In the genomic region with DNA sequence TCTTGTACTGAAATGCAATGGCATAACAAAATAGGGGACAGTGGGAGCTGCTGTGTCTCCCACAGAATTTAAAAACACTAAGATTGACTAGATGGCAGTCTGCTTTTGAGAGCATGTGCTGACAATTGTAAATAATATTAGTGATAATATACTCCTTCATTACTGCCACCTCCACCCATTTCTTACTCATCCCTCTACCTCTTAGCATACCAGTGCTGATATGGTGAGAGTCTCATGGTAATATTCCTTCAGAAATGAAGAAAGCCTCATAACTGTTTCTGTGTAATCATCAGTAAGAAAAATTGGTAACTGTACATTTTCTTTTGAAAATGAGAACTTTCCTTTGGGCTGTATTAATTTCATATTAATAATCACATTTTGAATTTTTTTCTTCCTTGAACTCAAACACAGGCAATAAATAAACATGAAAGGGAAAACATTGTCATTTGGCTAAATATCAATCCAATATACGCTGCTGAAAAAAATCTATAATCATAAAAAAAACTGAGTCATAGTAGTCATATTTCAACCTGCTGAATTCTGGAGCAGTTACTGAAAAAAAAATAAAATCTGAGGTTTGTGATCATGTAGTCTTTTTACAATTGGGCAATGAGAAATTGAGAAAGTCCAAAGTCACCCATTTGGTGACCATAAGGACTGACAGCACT, we compare ENCODE assay signal across 26 cellular contexts. TPM values are rescaled to one million over a fixed set of nuclear protein-coding genes. Genes with fewer than 3 reads are reported as not detected.
DNase-seq lines count a peak whose midpoint lies in the region; ATAC-seq, FAIRE-seq and TF ChIP-seq lines count a peak whose summit lies in the region.
"Had no signal": no experiment of that assay in that cellular context is flagged by ENCODE, and none has a peak within 500 bp of the region (broad histone marks: within the 10 kb centered on the region; RNA-seq: fewer than 3 reads in every experiment).

No MANE protein-coding gene starts in this region.

- H3K4me1 ChIP-seq in PC-3 (ENCODE audit: insufficient read depth, low read length), result peaks cover 15% of the 10 kb centered on the region
- no peaks in the 10 kb centered on the region for H3K4me1 ChIP-seq in H1 (replicated peaks in 1 of 4; ENCODE audit: control insufficient read depth in 3 of 4, insufficient read depth in 4 of 4, low read length in 3 of 4)
- peaks cover 14% of the 10 kb centered on the region for H3K4me1 ChIP-seq in foreskin keratinocyte
- H3K4me1 ChIP-seq: A549; BE2C; BLaER1 treated with 17β-estradiol and CSF1 and Interleukin-3, amounts not matched to agents 10 nM and 100 nM had no signal

- H2AFZ ChIP-seq in PC-3 (ENCODE audit: low read length) (no peak overlapping the region), H1 (ENCODE audit: low read length) (no peak overlapping the region)

- H2BK5ac ChIP-seq in H1 (ENCODE audit: low read depth, low read length), result no peak overlapping the region

- intact Hi-C loops in PC-3 (cut with micrococcal nuclease), result loop anchor here (10.0 kb wide), 1 partner anchor 104 kb away; no protein-coding TSS in a partner anchor

- no peak overlapping the region for H4K8ac ChIP-seq in H1 (ENCODE audit: extremely low read depth, insufficient read depth, low read length)

- H4K91ac ChIP-seq in H1 (replicated peaks; ENCODE audit: insufficient read length, low read length), result no peak overlapping the region

- no peak for TF ChIP-seq EP300 in H1 (IDR thresholded peaks at IDR 0.05; ENCODE audit: borderline replicate concordance in 1 of 2, low read depth in 2 of 2, low read length in 2 of 2)

- TF ChIP-seq RAD21 in H1 (IDR thresholded peaks at IDR 0.05 in 1 of 2, conservative IDR thresholded peaks at IDR 0.05 in 1 of 2; ENCODE audit: low read depth in 2 of 2, low read length in 2 of 2), result no peak

- POLR2A ChIA-PET in PC-3 (lab: Charles Lee; ENCODE audit: unreplicated experiment), result no interaction called here
- POLR2A ChIA-PET in H1 (lab: Charles Lee; ENCODE audit: partially characterized antibody), result no interaction called here

- no peak overlapping the region for H2BK15ac ChIP-seq in H1 (ENCODE audit: low read length)

- no peak overlapping the region for H4K5ac ChIP-seq in H1 (ENCODE audit: insufficient read length, low read depth, low read length)

- BruUV-seq in PC-3 (replicated peaks; lab: Mats Ljungman, UMichigan), result no TSS peak

- no peak for TF ChIP-seq POLR2A in H1 (IDR thresholded peaks at IDR 0.05; ENCODE audit: control extremely low read depth in 1 of 2, low read depth in 2 of 2, low read length in 2 of 2)

- no peaks in the 10 kb centered on the region for H3K9me2 ChIP-seq in PC-3 (replicated peaks; ENCODE audit: low read length)

- no peak overlapping the region for H3K4me3 ChIP-seq in PC-3 (ENCODE audit: low read length)
- H3K4me3 ChIP-seq in H1 (ENCODE audit: extremely low read depth in 1 of 4, insufficient read depth in 2 of 4, low read depth in 3 of 4, low read length in 4 of 4), result no peak overlapping the region
- H3K4me3 ChIP-seq: A549; BLaER1 treated with 17β-estradiol and CSF1 and Interleukin-3, amounts not matched to agents 10 nM and 100 nM; GM12878 had no signal

- peak overlapping the region; percentile 59 for H3K56ac ChIP-seq in H1 (replicated peaks; ENCODE audit: insufficient read length, low read depth, low read length)

- H3F3A ChIP-seq in PC-3 (ENCODE audit: low read length, unreplicated experiment), result no peaks in the 10 kb centered on the region

- CTCF ChIA-PET in PC-3 (lab: Charles Lee), result interaction anchor here (0.7 kb wide), 1 partner anchor 138 kb away, joined by 5 read pairs; no protein-coding TSS in a partner anchor
- CTCF ChIA-PET in H1 (lab: Charles Lee; ENCODE audit: partially characterized antibody), result no interaction called here

- in situ Hi-C loops in GM13977 (cut with MboI; ENCODE audit: low pct_unique_long_range_greater_than_20kb, low sequenced_read_pairs, unreplicated experiment), result no loop called here

- no peak overlapping the region for H2BK12ac ChIP-seq in H1 (ENCODE audit: low read depth, low read length)

- no peak overlapping the region for H3K14ac ChIP-seq in H1 (ENCODE audit: insufficient read length)

- no peak overlapping the region for H2BK120ac ChIP-seq in H1 (replicated peaks; ENCODE audit: low read depth, low read length)

- no peak overlapping the region for H3K18ac ChIP-seq in H1 (ENCODE audit: extremely low read depth, low read length)

- whole genome bisulfite sequencing in H1 (ENCODE audit: extremely low coverage in 1 of 2, insufficient coverage in 1 of 2, insufficient read length in 1 of 2, insufficient replicate concordance in 2 of 2, low coverage in 1 of 2, low lambda C conversion rate in 2 of 2, missing lambda C conversion rate in 1 of 2), 2 experiments, result 94% methylated on average over 1 of the region's 1 CpG; no CpG with 5 or more reads in 1 of the 2 experiments

- no peak overlapping the region for H3K4ac ChIP-seq in H1 (replicated peaks; ENCODE audit: insufficient read length, low read depth, low read length)

- peak; percentile 39 for DNase-seq in PC-3
- no peak for DNase-seq in H1 (ENCODE audit: low read depth in 1 of 2, low spot score in 2 of 2)
- DNase-seq in foreskin keratinocyte, result no peak
- no peak for DNase-seq in anterior cingulate cortex (lab: John Stamatoyannopoulos, UW)
- no peak for DNase-seq in GM13977 (ENCODE audit: low spot score)
- DNase-seq: 8988T; ACHN; AML-193; BE2C; CD4-positive, alpha-beta T cell; CD8-positive, alpha-beta memory T cell; DMS 273 treated with DMSO at 0.1 percent for 48 hours; DMS79; EL; GDM1; GOT3; H7; HCEC 1CT had no signal

- no peaks in the 10 kb centered on the region for H3K79me1 ChIP-seq in H1 (ENCODE audit: low read depth, low read length)

- H3K23ac ChIP-seq in H1 (ENCODE audit: insufficient read length), result no peak overlapping the region

- no peaks in the 10 kb centered on the region for H3K9me3 ChIP-seq in PC-3 (ENCODE audit: low read length)
- H3K9me3 ChIP-seq in H1 (ENCODE audit: insufficient read depth in 2 of 2, low read depth in 1 of 2, low read length in 1 of 2), result no peaks in the 10 kb centered on the region
- H3K9me3 ChIP-seq: A549; BE2C; BLaER1 treated with 17β-estradiol and CSF1 and Interleukin-3, amounts not matched to agents 10 nM and 100 nM had no signal

- H3K79me2 ChIP-seq in PC-3 (ENCODE audit: low read length) (no peaks in the 10 kb centered on the region), H1 (ENCODE audit: control insufficient read depth in 1 of 2, insufficient read depth in 2 of 2, low read length in 2 of 2) (no peaks in the 10 kb centered on the region)

- H3K27ac ChIP-seq in PC-3 (ENCODE audit: low read length) (peak overlapping the region; percentile 4; the same call in 1 of the 2 replicates), H1 (ENCODE audit: low read depth, low read length) (no peak overlapping the region), foreskin keratinocyte (peak overlapping the region; percentile 58)
- H3K27ac ChIP-seq: A549; BLaER1 treated with 17β-estradiol and CSF1 and Interleukin-3, amounts not matched to agents 10 nM and 100 nM had no signal

- H3K4me2 ChIP-seq in PC-3 (ENCODE audit: low read length) (peak overlapping the region; percentile 32), H1 (ENCODE audit: insufficient read depth in 1 of 2, low read depth in 2 of 2, low read length in 2 of 2) (no peak overlapping the region)
- H3K4me2 ChIP-seq: A549; BLaER1 treated with 17β-estradiol and CSF1 and Interleukin-3, amounts not matched to agents 10 nM and 100 nM had no signal

- H3K9ac ChIP-seq in PC-3 (ENCODE audit: low read length) (no peak overlapping the region), H1 (replicated peaks in 1 of 4; ENCODE audit: extremely low read depth in 1 of 4, low read depth in 3 of 4, low read length in 3 of 4) (no peak overlapping the region)
- H3K9ac ChIP-seq: BLaER1 treated with 17β-estradiol and CSF1 and Interleukin-3, amounts not matched to agents 10 nM and 100 nM had no signal

- ATAC-seq in PC-3 (peak; percentile 70), foreskin keratinocyte (peak; percentile 51), HG03095 (IDR thresholded peaks at IDR 0.05; ENCODE audit: unreplicated experiment) (no peak), HG02885 (IDR thresholded peaks at IDR 0.05; ENCODE audit: poor library complexity, unreplicated experiment) (no peak)
- ATAC-seq: A549, GM12878 had no signal

- no peak overlapping the region for H2AK5ac ChIP-seq in H1 (ENCODE audit: low read depth, low read length)

- no peak for FAIRE-seq in H1 (lab: Jason Lieb, UNC)
- FAIRE-seq: A549, D721Med, GM12878, GM18507 had no signal

- H2BK20ac ChIP-seq in H1 (ENCODE audit: low read length), result no peak overlapping the region

- H3K36me3 ChIP-seq in PC-3 (ENCODE audit: low read depth, low read length) (no peaks in the 10 kb centered on the region), H1 (ENCODE audit: control insufficient read depth in 2 of 4, insufficient read depth in 4 of 4, low read length in 3 of 4) (no peaks in the 10 kb centered on the region)
- H3K36me3 ChIP-seq: BE2C; BLaER1 treated with 17β-estradiol and CSF1 and Interleukin-3, amounts not matched to agents 10 nM and 100 nM had no signal

- no peaks in the 10 kb centered on the region for H3K23me2 ChIP-seq in H1 (ENCODE audit: low read depth, low read length)

- H4K20me1 ChIP-seq in PC-3 (ENCODE audit: low read length) (no peaks in the 10 kb centered on the region), H1 (replicated peaks in 1 of 2; ENCODE audit: control insufficient read depth in 1 of 2, insufficient read depth in 2 of 2, low read length in 2 of 2) (no peaks in the 10 kb centered on the region)
- H4K20me1 ChIP-seq: BLaER1 treated with 17β-estradiol and CSF1 and Interleukin-3, amounts not matched to agents 10 nM and 100 nM had no signal

- no peaks in the 10 kb centered on the region for H3K27me3 ChIP-seq in PC-3 (ENCODE audit: low read length)
- no peaks in the 10 kb centered on the region for H3K27me3 ChIP-seq in H1 (replicated peaks in 1 of 4; ENCODE audit: control insufficient read depth in 3 of 4, extremely low read depth in 1 of 4, insufficient read depth in 3 of 4, low read length in 3 of 4)
- no peaks in the 10 kb centered on the region for H3K27me3 ChIP-seq in foreskin keratinocyte
- H3K27me3 ChIP-seq: BE2C; BLaER1 treated with 17β-estradiol and CSF1 and Interleukin-3, amounts not matched to agents 10 nM and 100 nM had no signal

- TF ChIP-seq CTCF in PC-3 (conservative IDR thresholded peaks at IDR 0.05; ENCODE audit: low read depth, low read length) (no peak), H1 (IDR thresholded peaks at IDR 0.05; ENCODE audit: control extremely low read depth in 1 of 3, insufficient read depth in 1 of 3, low read depth in 1 of 3, low read length in 3 of 3) (no peak), foreskin keratinocyte (conservative IDR thresholded peaks at IDR 0.05) (no peak), GM13977 (IDR thresholded peaks at IDR 0.05; ENCODE audit: extremely low read depth, insufficient read depth, missing control alignments) (no peak)

RNA-seq across cellular contexts. Expression of a gene that starts 34.6 kb away (rescaled TPM):
- 0.07 and 0.29 TPM in 2 replicates for total RNA-seq in PC-3 (2014; rRNA removed)
- 5.7 and 6.4 TPM in 2 replicates for total RNA-seq in H1 (2021; fragmentation: NEBNext Ultra II Directional; extraction: Animal tissue kit (Norgen Biotek cat#: 25700))
- polyA plus RNA-seq in H1 (2011; rRNA removed), result 0.66 and 0.71 TPM in 2 replicates
- polyA plus RNA-seq in H1 (2011; cell fraction: cytosol; rRNA removed), result 0.93 TPM
- 0.61 TPM for polyA plus RNA-seq in H1 (2011; cell fraction: nucleus; rRNA removed)
- polyA plus RNA-seq in H1 (2012, experiment 1 of 2), result 1.1 to 1.8 TPM (median 1.2 TPM) in 4 replicates
- polyA plus RNA-seq in H1 (2012, experiment 2 of 2), result not detected
- polyA plus RNA-seq in H1 (2013, experiment 1 of 2), result 3.1 TPM
- 3.6 TPM for polyA plus RNA-seq in H1 (2013, experiment 2 of 2)
- 4.7 and 7.9 TPM in 2 replicates for polyA minus RNA-seq in H1 (2011; rRNA and poly(A)+ RNA removed)
- 3.1 TPM for polyA minus RNA-seq in H1 (2011; cell fraction: cytosol; rRNA and poly(A)+ RNA removed)
- polyA minus RNA-seq in H1 (2011; cell fraction: nucleus; rRNA and poly(A)+ RNA removed), result 8.1 TPM
- total RNA-seq in foreskin keratinocyte, result 42.6 and 44.2 TPM in 2 replicates
- 1.1 and 1.9 TPM in 2 replicates for polyA plus RNA-seq in foreskin keratinocyte
- total RNA-seq: CD4-positive, alpha-beta T cell; CD8-positive, alpha-beta memory T cell had no signal
- polyA plus RNA-seq: CD14-positive monocyte; CD8-positive, alpha-beta memory T cell; GM12878 had no signal

Comparison
In these comparisons a context has a peak if more than half of its experiments do, and no peak if none do; other contexts are left out.
1. ATAC-seq: peak in PC-3 (single experiment) and foreskin keratinocyte (single experiment); none in HG03095 (single experiment) and HG02885 (single experiment).